Comparison of ENCODE assay signal across 8 cellular contexts in genomic region chr12:95547522-95548055, GRCh38. TPM values are rescaled to one million over a fixed set of nuclear protein-coding genes. Genes with fewer than 3 reads are reported as not detected.
DNase-seq lines count a peak whose midpoint lies in the region; ATAC-seq and TF ChIP-seq lines count a peak whose summit lies in the region.

No MANE protein-coding gene starts in this region.

- H3K4me1 ChIP-seq in mammary epithelial cell (ENCODE audit: insufficient read depth, low read length), result peaks cover 8% of the 10 kb centered on the region
- peaks cover 4 to 26% (median 7%) of the 10 kb centered on the region in 4 donors for H3K4me1 ChIP-seq in upper lobe of left lung

- no TSS peak for BruUV-seq in mammary epithelial cell (replicated peaks; lab: Mats Ljungman, UMichigan)

- H3K27me3 ChIP-seq in mammary epithelial cell (ENCODE audit: insufficient read depth, low read length) (peaks cover 22% of the 10 kb centered on the region), upper lobe of left lung (peaks cover 0 to 12% (median 4%) of the 10 kb centered on the region in 4 donors)

- peaks cover 10% of the 10 kb centered on the region for H3K9me3 ChIP-seq in mammary epithelial cell (replicated peaks; ENCODE audit: insufficient read depth, low read length)
- peaks cover 0 to 7% (median 2%) of the 10 kb centered on the region in 4 donors for H3K9me3 ChIP-seq in upper lobe of left lung

- TF ChIP-seq POLR2A in lower leg skin (IDR thresholded peaks at IDR 0.05) (no peak), upper lobe of left lung (IDR thresholded peaks at IDR 0.05) (peak in 1 of 4 donors; percentile 45)

- peak overlapping the region; percentile 85 for H3K4me2 ChIP-seq in mammary epithelial cell (ENCODE audit: insufficient read depth, low read depth, low read length)

- peaks cover 43% of the 10 kb centered on the region for H3K4me1 Mint-ChIP-seq in activated naive CD4-positive, alpha-beta T cell treated with anti-CD3 and anti-CD28 coated beads, Interleukin-2, amount 10 ng/mL, durations not matched to agents 7 days and 5 days

- dilution Hi-C loops in mammary epithelial cell (cut with HindIII; ENCODE audit: low sequenced_read_pairs), result no loop called here

- CTCF ChIA-PET in activated naive CD4-positive, alpha-beta T cell treated with anti-CD3 and anti-CD28 coated beads, Interleukin-2, amount 10 ng/mL, durations not matched to agents 7 days and 5 days (lab: Charles Lee), result interaction anchor here (1.0 kb wide), 1 partner anchor 13 kb away, joined by 8 read pairs; no protein-coding TSS in a partner anchor
- CTCF ChIA-PET in mammary epithelial cell (lab: Charles Lee; ENCODE audit: low non-redundant PET), result no interaction called here

- intact Hi-C loops in mammary epithelial cell (cut with micrococcal nuclease) (no loop called here), lower leg skin (cut with DNase I; ENCODE audit: low total_unique reads) (no loop called here)

- WGBS in mammary epithelial cell (ENCODE audit: low coverage, missing lambda C conversion rate), result 33% methylated on average over 9 of the region's 9 CpGs
- 28 to 39% methylated on average over 9 of the region's 9 CpGs for WGBS in lower leg skin, 2 donors
- 20 to 32% methylated on average over 9 of the region's 9 CpGs for WGBS in upper lobe of left lung, 2 donors

- H3K27me3 Mint-ChIP-seq in activated naive CD4-positive, alpha-beta T cell treated with anti-CD3 and anti-CD28 coated beads, Interleukin-2, amount 10 ng/mL, durations not matched to agents 7 days and 5 days, result peaks cover 24% of the 10 kb centered on the region

- H3K9ac ChIP-seq in mammary epithelial cell (ENCODE audit: insufficient read depth, low read length), result no peak overlapping the region

- no peak for TF ChIP-seq CTCF in mammary epithelial cell (conservative IDR thresholded peaks at IDR 0.05 in 1 of 2, IDR thresholded peaks at IDR 0.05 in 1 of 2; ENCODE audit: extremely low read depth in 1 of 2, insufficient read depth in 1 of 2, low read depth in 1 of 2, low read length in 2 of 2)
- no peak for TF ChIP-seq CTCF in lower leg skin (IDR thresholded peaks at IDR 0.05)
- no peak for TF ChIP-seq CTCF in upper lobe of left lung (IDR thresholded peaks at IDR 0.05)

- H3K36me3 ChIP-seq in mammary epithelial cell (ENCODE audit: insufficient read depth, low read length) (no peaks in the 10 kb centered on the region), upper lobe of left lung (no peaks in the 10 kb centered on the region)

- H4K20me1 ChIP-seq in mammary epithelial cell (ENCODE audit: insufficient read depth, low read length), result no peaks in the 10 kb centered on the region

- peak in 1 of 4 donors; percentile 29 for TF ChIP-seq EP300 in upper lobe of left lung (IDR thresholded peaks at IDR 0.05)

- H3K4me3 Mint-ChIP-seq in activated naive CD4-positive, alpha-beta T cell treated with anti-CD3 and anti-CD28 coated beads, Interleukin-2, amount 10 ng/mL, durations not matched to agents 7 days and 5 days, result peak overlapping the region; percentile 85

- no peak for DNase-seq in activated naive CD4-positive, alpha-beta T cell treated with anti-CD3 and anti-CD28 coated beads, Interleukin-2, amount 10 ng/mL, durations not matched to agents 7 days and 5 days
- DNase-seq in activated naive CD4-positive, alpha-beta T cell treated with anti-CD3 and anti-CD28 coated beads, Interleukin-2, amount 50 U/mL, for 16 hours, result no peak
- DNase-seq in mammary epithelial cell (no peak), lower leg skin (ENCODE audit: low spot score in 2 of 2) (peak in 1 of 2 donors; percentile 57), upper lobe of left lung (peak in 1 of 2 donors; percentile 49), COR-L47 (lab: John Stamatoyannopoulos, UW) (no peak), D341Med (ENCODE audit: low spot score) (no peak)
- DNase-seq in stimulated activated CD4-positive, alpha-beta T cell treated with anti-CD3 and anti-CD28 coated beads, Interleukin-4, amount 100 ng/mL, for 1 hour, result no peak

- peak overlapping the region in 2 of 3 experiments; percentile 38 to 44 for H3K4me3 ChIP-seq in mammary epithelial cell (replicated peaks in 1 of 3; ENCODE audit: insufficient read depth in 1 of 3, low read depth in 2 of 3, low read length in 3 of 3)
- peak overlapping the region; percentile 76 for H3K4me3 ChIP-seq in lower leg skin (ENCODE audit: low read depth, poor library complexity, severe bottlenecking)
- H3K4me3 ChIP-seq in upper lobe of left lung, result peak overlapping the region in 3 of 4 donors; percentile 76 to 92 (median 81)

- H3K36me3 Mint-ChIP-seq in activated naive CD4-positive, alpha-beta T cell treated with anti-CD3 and anti-CD28 coated beads, Interleukin-2, amount 10 ng/mL, durations not matched to agents 7 days and 5 days, result peaks cover 3% of the 10 kb centered on the region

- ATAC-seq in upper lobe of left lung (ENCODE audit: low FRiP score in 2 of 2), result peak; percentile 61 to 73

- in situ Hi-C loops in mammary epithelial cell (cut with MboI; ENCODE audit: low sequenced_read_pairs in 2 of 2), result loop anchor here in 1 of 2 donors (25.0 kb wide), 1 partner anchor 1010 kb away; no protein-coding TSS in a partner anchor

- H3K9me3 Mint-ChIP-seq in activated naive CD4-positive, alpha-beta T cell treated with anti-CD3 and anti-CD28 coated beads, Interleukin-2, amount 10 ng/mL, durations not matched to agents 7 days and 5 days, result peaks cover 4% of the 10 kb centered on the region

- no peaks in the 10 kb centered on the region for H3K79me2 ChIP-seq in mammary epithelial cell (ENCODE audit: insufficient read depth, low read length)

- peak overlapping the region; percentile 79 for H2AFZ ChIP-seq in mammary epithelial cell (ENCODE audit: low read depth, low read length)

- H3K27ac Mint-ChIP-seq in activated naive CD4-positive, alpha-beta T cell treated with anti-CD3 and anti-CD28 coated beads, Interleukin-2, amount 10 ng/mL, durations not matched to agents 7 days and 5 days, result peak overlapping the region; percentile 74

- H3K27ac ChIP-seq in mammary epithelial cell (ENCODE audit: insufficient read depth, low read depth, low read length) (no peak overlapping the region), upper lobe of left lung (peak overlapping the region; percentile 86 to 94 (median 89))

RNA-seq across cellular contexts. Expression of gene USP44, which starts 3.7 kb away (rescaled TPM):
- total RNA-seq in mammary epithelial cell, result under 1 TPM in 1 of 2 donors, not detected in 1; 0.67 TPM
- 0.03 TPM for polyA plus RNA-seq in mammary epithelial cell
- polyA minus RNA-seq in mammary epithelial cell, result not detected
- total RNA-seq in lower leg skin, result 1 to 10 TPM in 1 of 4 donors, under 1 TPM in 3; 0.42 to 1.6 (median 0.63) TPM
- 10 to 100 TPM in 3 of 6 donors, 1 to 10 TPM in 3; 4.2 to 25.6 (median 11.5) TPM for total RNA-seq in upper lobe of left lung
